24 cellular contexts compared by ENCODE assay signal in the genomic region with DNA sequence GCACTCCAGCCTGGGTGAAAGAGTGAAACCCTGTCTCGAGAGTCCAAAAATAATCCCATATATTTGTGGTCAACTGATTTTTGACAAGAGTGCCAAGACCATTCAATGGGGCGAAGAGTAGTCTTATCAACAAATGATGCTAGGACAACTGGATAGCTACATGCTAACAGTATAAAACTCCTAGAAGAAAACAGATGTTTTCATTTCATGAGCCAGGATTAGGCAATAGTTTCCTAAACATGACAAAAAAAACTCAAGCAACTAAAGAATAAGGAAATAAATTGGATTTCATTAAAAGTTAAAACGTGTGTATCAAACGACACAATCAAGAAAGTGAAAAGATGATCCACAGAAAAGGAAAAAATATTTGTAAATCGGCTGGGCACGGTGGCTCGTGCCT. TPM values are rescaled to one million over a fixed set of nuclear protein-coding genes. Genes with fewer than 3 reads are reported as not detected.
"Had no signal": no experiment of that assay in that cellular context is flagged by ENCODE, and none has a peak within 500 bp of the region (broad histone marks: within the 10 kb centered on the region; RNA-seq: fewer than 3 reads in every experiment).

No MANE protein-coding gene starts in this region.

- DNase-seq: activated CD4-positive, alpha-beta T cell treated with anti-CD3 and anti-CD28 coated beads for 1 hour; activated gamma-delta T cell treated with Interleukin-2 at 50 U/mL for 16 hours; activated T-cell treated with anti-CD3 and anti-CD28 coated beads, Interleukin-2, amount 50 U/mL, for 1 hour; adrenal gland; central memory CD4-positive, alpha-beta T cell; colonic mucosa; heart left ventricle; kidney; lower lobe of right lung; mesendoderm; mucosa of descending colon; naive B cell; occipital lobe; posterior cingulate gyrus; stimulated activated CD4-positive, alpha-beta T cell treated with anti-CD3 and anti-CD28 coated beads, Interleukin-2, amount 100 ng/mL, for 48 hours; stimulated activated CD8-positive, alpha-beta memory T cell treated with anti-CD3 and anti-CD28 coated beads, Interleukin-4, amount 100 ng/mL, for 48 hours; stimulated activated naive B cell treated with anti-CD40 and anti-IgM and Interleukin-4, amounts not matched to agents 10 μg/mL and 1 μg/mL and 100 μg/mL, for 72 hours; T-helper 9 cell had no signal

- H3K4me3 ChIP-seq: adrenal gland, colonic mucosa, heart left ventricle, lower lobe of right lung, mucosa of descending colon had no signal

- H3K4me1 ChIP-seq: adrenal gland, colonic mucosa had no signal

- H3K36me3 ChIP-seq: adrenal gland, colonic mucosa had no signal

- H3K9me3 ChIP-seq: adrenal gland, colonic mucosa, lower lobe of right lung, mucosa of descending colon had no signal

- H3K27ac ChIP-seq: adrenal gland, colonic mucosa, lower lobe of right lung had no signal

RNA-seq across cellular contexts. Expression of gene GPR17, which starts 23.1 kb away (rescaled TPM):
- total RNA-seq: activated naive CD4-positive, alpha-beta T cell treated with anti-CD3 and anti-CD28 coated beads, Interleukin-2, amount 50 U/mL, for 72 hours; fibroblast of lung; renal cortical epithelial cell; subcutaneous adipose tissue; T-helper 1 cell treated with Interleukin-12 subunit alpha and Interleukin-12 subunit beta and Interleukin-4 antibody, amounts not matched to agents 30 ng/mL and 1 ng/mL, for 36 hours; ureter had no signal
